ENCODE assay signal across 14 cellular contexts in genomic region chr16:69535123-69536050, GRCh38. TPM values are rescaled to one million over a fixed set of nuclear protein-coding genes. Genes with fewer than 3 reads are reported as not detected.
DNase-seq lines count a peak whose midpoint lies in the region; ATAC-seq and TF ChIP-seq lines count a peak whose summit lies in the region.
"Had no signal": no experiment of that assay in that cellular context is flagged by ENCODE, and none has a peak within 500 bp of the region (broad histone marks: within the 10 kb centered on the region; RNA-seq: fewer than 3 reads in every experiment).

No MANE protein-coding gene starts in this region.

- H3K9me2 ChIP-seq in GM23338 (ENCODE audit: insufficient read depth), result no peaks in the 10 kb centered on the region
- no peaks in the 10 kb centered on the region for H3K9me2 ChIP-seq in PC-3 (replicated peaks; ENCODE audit: low read length)

- no peaks in the 10 kb centered on the region for H3K36me3 ChIP-seq in GM23338 (ENCODE audit: insufficient read depth)
- no peaks in the 10 kb centered on the region for H3K36me3 ChIP-seq in PC-3 (ENCODE audit: low read depth, low read length)
- H3K36me3 ChIP-seq: prostate gland had no signal

- no peaks in the 10 kb centered on the region for H3K27me3 ChIP-seq in GM23338 (ENCODE audit: insufficient read depth)
- H3K27me3 ChIP-seq in PC-3 (ENCODE audit: low read length), result no peaks in the 10 kb centered on the region

- peak; percentile 46 for DNase-seq in A172 (ENCODE audit: low spot score)
- no peak for DNase-seq in GM23338 (ENCODE audit: low spot score)
- DNase-seq in amniotic epithelial cell (ENCODE audit: low read depth), result peak; percentile 59
- peak; percentile 51 for DNase-seq in fibroblast of the aortic adventitia (ENCODE audit: low read depth)
- DNase-seq in PC-3, result no peak
- no peak for DNase-seq in COR-L47 (lab: John Stamatoyannopoulos, UW)
- DNase-seq in posterior vena cava (ENCODE audit: low spot score), result no peak
- DNase-seq: NCI-H345; PC-9; stimulated activated CD4-positive, alpha-beta T cell treated with anti-CD3 and anti-CD28 coated beads, Interleukin-2, amount 100 ng/mL, for 48 hours had no signal

- no peaks in the 10 kb centered on the region for H3K27me3 Mint-ChIP-seq in GM23338 (ENCODE audit: insufficient read depth, low read depth, poor library complexity)

- no peak overlapping the region for H3K4me3 Mint-ChIP-seq in GM23338
- H3K4me3 Mint-ChIP-seq: stimulated activated effector memory CD8-positive, alpha-beta T cell treated with anti-CD3 and anti-CD28 coated beads, Interleukin-12 subunit alpha, Interleukin-12 subunit beta, amount 100 ng/mL, for 72 hours had no signal

- peak overlapping the region; percentile 93 for H2AFZ ChIP-seq in GM23338
- no peak overlapping the region for H2AFZ ChIP-seq in PC-3 (ENCODE audit: low read length)
- H2AFZ ChIP-seq: PC-9 had no signal

- no peaks in the 10 kb centered on the region for H4K20me1 ChIP-seq in GM23338 (replicated peaks; ENCODE audit: insufficient read depth)
- H4K20me1 ChIP-seq in PC-3 (ENCODE audit: low read length), result no peaks in the 10 kb centered on the region

- H3K4me1 Mint-ChIP-seq in GM23338, result peaks cover 21% of the 10 kb centered on the region

- no peak overlapping the region for H3K4me3 ChIP-seq in GM23338
- H3K4me3 ChIP-seq in fibroblast of the aortic adventitia (ENCODE audit: low read depth, low read length), result no peak overlapping the region
- no peak overlapping the region for H3K4me3 ChIP-seq in PC-3 (ENCODE audit: low read length)
- H3K4me3 ChIP-seq: PC-9, prostate gland had no signal

- no peak overlapping the region for H3K9ac ChIP-seq in PC-3 (ENCODE audit: low read length)

- no peak overlapping the region for H3K27ac Mint-ChIP-seq in GM23338
- H3K27ac Mint-ChIP-seq: activated T-helper 2 cell treated with anti-CD3 and anti-CD28 coated beads, Interferon-gamma antibody, Interleukin-2, Interleukin-4, amounts not matched to agents 10 μg/mL and 5 μg/mL and 100 μg/mL, durations not matched to agents 14 hours and 24 hours and 36 hours; stimulated activated effector memory CD8-positive, alpha-beta T cell treated with anti-CD3 and anti-CD28 coated beads, Interleukin-12 subunit alpha, Interleukin-12 subunit beta, amount 100 ng/mL, for 72 hours had no signal

- no peaks in the 10 kb centered on the region for H3F3A ChIP-seq in GM23338 (replicated peaks; ENCODE audit: low read depth)
- no peaks in the 10 kb centered on the region for H3F3A ChIP-seq in PC-3 (ENCODE audit: low read length, unreplicated experiment)

- H3K79me2 ChIP-seq in GM23338 (replicated peaks; ENCODE audit: insufficient read depth) (no peaks in the 10 kb centered on the region), PC-3 (ENCODE audit: low read length) (no peaks in the 10 kb centered on the region)

- no peaks in the 10 kb centered on the region for H3K9me3 Mint-ChIP-seq in GM23338
- H3K9me3 Mint-ChIP-seq: activated T-helper 2 cell treated with anti-CD3 and anti-CD28 coated beads, Interferon-gamma antibody, Interleukin-2, Interleukin-4, amounts not matched to agents 10 μg/mL and 5 μg/mL and 100 μg/mL, durations not matched to agents 14 hours and 24 hours and 36 hours; stimulated activated effector memory CD8-positive, alpha-beta T cell treated with anti-CD3 and anti-CD28 coated beads, Interleukin-12 subunit alpha, Interleukin-12 subunit beta, amount 100 ng/mL, for 72 hours had no signal

- H3K36me3 Mint-ChIP-seq in GM23338 (ENCODE audit: low read depth), result no peaks in the 10 kb centered on the region

- no peak overlapping the region for H3K27ac ChIP-seq in GM23338 (ENCODE audit: low read depth)
- no peak overlapping the region for H3K27ac ChIP-seq in PC-3 (ENCODE audit: low read length)
- H3K27ac ChIP-seq: PC-9, prostate gland had no signal

- ATAC-seq in GM23338, result no peak
- ATAC-seq in PC-3, result no peak
- no peak for ATAC-seq in GM21786 (IDR thresholded peaks at IDR 0.05; ENCODE audit: unreplicated experiment)
- ATAC-seq: stimulated activated effector memory CD8-positive, alpha-beta T cell treated with anti-CD3 and anti-CD28 coated beads, Interleukin-12 subunit alpha, Interleukin-12 subunit beta, amount 100 ng/mL, for 72 hours had no signal

- POLR2A ChIA-PET in PC-3 (lab: Charles Lee; ENCODE audit: unreplicated experiment), result no interaction called here

- TF ChIP-seq CTCF in GM23338 (conservative IDR thresholded peaks at IDR 0.05; ENCODE audit: low read depth in 2 of 2) (no peak), fibroblast of the aortic adventitia (IDR thresholded peaks at IDR 0.05; ENCODE audit: insufficient read depth, low read length) (no peak), PC-3 (conservative IDR thresholded peaks at IDR 0.05; ENCODE audit: low read depth, low read length) (no peak)

- no peak overlapping the region for H3K4me2 ChIP-seq in GM23338
- no peak overlapping the region for H3K4me2 ChIP-seq in PC-3 (ENCODE audit: low read length)
- H3K4me2 ChIP-seq: PC-9 had no signal

- CTCF ChIA-PET in PC-3 (lab: Charles Lee), result no interaction called here

- H3K4me1 ChIP-seq in GM23338 (ENCODE audit: insufficient read depth) (peaks cover 4% of the 10 kb centered on the region; the same call in 1 of the 2 replicates), PC-3 (ENCODE audit: insufficient read depth, low read length) (peaks cover 8% of the 10 kb centered on the region)
- H3K4me1 ChIP-seq: prostate gland had no signal

- no peaks in the 10 kb centered on the region for H3K9me3 ChIP-seq in PC-3 (ENCODE audit: low read length)
- H3K9me3 ChIP-seq: prostate gland had no signal

- intact Hi-C loops in PC-3 (cut with micrococcal nuclease), result loop anchor here (10.0 kb wide), 1 partner anchor 71 kb away; no protein-coding TSS in a partner anchor
- intact Hi-C loops in posterior vena cava (cut with DNase I), result no loop called here

- no TSS peak for BruUV-seq in PC-3 (replicated peaks; lab: Mats Ljungman, UMichigan)

TF ChIP-seq in GM23338, 12 proteins besides CTCF, POLR2A, EP300 and RAD21 (continues in another document):
- TF ChIP-seq, protein P1, sequence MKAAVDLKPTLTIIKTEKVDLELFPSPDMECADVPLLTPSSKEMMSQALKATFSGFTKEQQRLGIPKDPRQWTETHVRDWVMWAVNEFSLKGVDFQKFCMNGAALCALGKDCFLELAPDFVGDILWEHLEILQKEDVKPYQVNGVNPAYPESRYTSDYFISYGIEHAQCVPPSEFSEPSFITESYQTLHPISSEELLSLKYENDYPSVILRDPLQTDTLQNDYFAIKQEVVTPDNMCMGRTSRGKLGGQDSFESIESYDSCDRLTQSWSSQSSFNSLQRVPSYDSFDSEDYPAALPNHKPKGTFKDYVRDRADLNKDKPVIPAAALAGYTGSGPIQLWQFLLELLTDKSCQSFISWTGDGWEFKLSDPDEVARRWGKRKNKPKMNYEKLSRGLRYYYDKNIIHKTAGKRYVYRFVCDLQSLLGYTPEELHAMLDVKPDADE (IDR thresholded peaks at IDR 0.05), result no peak
- TF ChIP-seq ZNF331 (CRISPR knock-in tag; IDR thresholded peaks at IDR 0.05; ENCODE audit: low read depth), result no peak
- TF ChIP-seq STAT1 (IDR thresholded peaks at IDR 0.05; ENCODE audit: unreplicated experiment), result no peak
- TF ChIP-seq CREB1 (CRISPR knock-in tag; IDR thresholded peaks at IDR 0.05; ENCODE audit: low read depth), result no peak
- TF ChIP-seq NANOG (IDR thresholded peaks at IDR 0.05; ENCODE audit: borderline replicate concordance), result no peak
- TF ChIP-seq ZNF114 (CRISPR knock-in tag; IDR thresholded peaks at IDR 0.05), result no peak
- TF ChIP-seq EZH2phosphoT487 (IDR thresholded peaks at IDR 0.05; ENCODE audit: unreplicated experiment), result no peak

RNA-seq across cellular contexts. Expression of gene NFAT5, which starts 30.4 kb away (rescaled TPM):
- 7.7 and 11.1 TPM in 2 replicates for total RNA-seq in A172 (2014; rRNA removed; shearing (Covaris generic))
- 27.0 and 31.9 TPM in 2 replicates for total RNA-seq in GM23338 (2014; rRNA removed; shearing (Covaris generic))
- 10.6 and 12.6 TPM in 2 replicates for polyA plus RNA-seq in GM23338 (2016; fragmentation: Nextera tagmentation; extraction: Ambion mirVana)
- total RNA-seq in fibroblast of the aortic adventitia (ENCODE audit: low replicate concordance), result 16.1 and 53.9 TPM in 2 replicates
- total RNA-seq in PC-3 (2014; rRNA removed), result 11.4 and 14.3 TPM in 2 replicates
- total RNA-seq in posterior vena cava, result 10 to 100 TPM; 43.0 to 55.3 TPM

Comparison
In these comparisons a context has a peak if more than half of its experiments do, and no peak if none do; other contexts are left out.
1. DNase-seq: peak in A172 (single experiment), amniotic epithelial cell (single experiment) and fibroblast of the aortic adventitia (single experiment); none in GM23338 (single experiment), PC-3 (single experiment), COR-L47 (single experiment) and posterior vena cava (single experiment).